Comparison of ENCODE assay signal across 22 cellular contexts in the genomic region with DNA sequence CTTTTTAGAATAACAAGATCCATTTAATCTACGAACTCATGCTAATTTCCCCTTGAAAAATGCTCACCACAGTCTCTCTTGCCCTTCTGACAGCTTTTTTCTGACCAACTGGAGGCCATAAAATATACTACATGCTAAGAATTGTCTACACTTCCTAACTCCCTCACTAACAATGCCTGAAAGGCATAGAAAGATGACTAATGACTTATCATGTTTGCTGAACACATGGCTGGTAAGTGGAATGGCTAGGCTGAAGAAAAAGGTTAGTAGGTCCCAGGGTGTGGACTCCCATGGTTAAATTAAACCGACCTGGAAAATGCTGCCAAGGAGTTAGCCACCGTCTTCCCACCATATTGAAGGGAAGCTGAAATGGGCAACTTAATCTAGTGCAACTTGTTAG.
"Had no signal": no experiment of that assay in that cellular context is flagged by ENCODE, and none has a peak within 500 bp of the region (broad histone marks: within the 10 kb centered on the region; RNA-seq: fewer than 3 reads in every experiment).

No MANE protein-coding gene starts in this region.

- H3K27ac ChIP-seq: gastrocnemius medialis, left ventricle myocardium inferior, neural progenitor cell, prostate gland, right atrium auricular region, transverse colon, uterus had no signal

- H3K4me3 ChIP-seq: gastrocnemius medialis, left ventricle myocardium inferior, neural progenitor cell, prostate gland, right atrium auricular region, transverse colon, uterus had no signal

- H3K9me3 Mint-ChIP-seq: activated naive CD8-positive, alpha-beta T cell treated with anti-CD3 and anti-CD28 coated beads, Interleukin-2, amount 10 ng/mL, durations not matched to agents 7 days and 5 days; memory B cell; neural progenitor cell had no signal

- H3K27ac Mint-ChIP-seq: activated CD4-positive, alpha-beta memory T cell treated with anti-CD3 and anti-CD28 coated beads, Interleukin-2, amount 10 ng/mL, durations not matched to agents 7 days and 5 days; activated naive CD8-positive, alpha-beta T cell treated with anti-CD3 and anti-CD28 coated beads, Interleukin-2, amount 10 ng/mL, durations not matched to agents 7 days and 5 days; activated T-helper 17 cell treated with anti-CD3 and anti-CD28 coated beads, Interleukin-2, amount 50 U/mL, for 72 hours; memory B cell; naive B cell; neural progenitor cell had no signal

- H3K9ac ChIP-seq: neural progenitor cell had no signal

- H3K27me3 ChIP-seq: gastrocnemius medialis, neural progenitor cell, right atrium auricular region, transverse colon, uterus had no signal

- H3K36me3 Mint-ChIP-seq: activated naive CD8-positive, alpha-beta T cell treated with anti-CD3 and anti-CD28 coated beads, Interleukin-2, amount 10 ng/mL, durations not matched to agents 7 days and 5 days; memory B cell; naive B cell; neural progenitor cell had no signal

- H3K4me3 Mint-ChIP-seq: activated CD4-positive, alpha-beta memory T cell treated with anti-CD3 and anti-CD28 coated beads, Interleukin-2, amount 10 ng/mL, durations not matched to agents 7 days and 5 days; activated naive CD8-positive, alpha-beta T cell treated with anti-CD3 and anti-CD28 coated beads, Interleukin-2, amount 10 ng/mL, durations not matched to agents 7 days and 5 days; activated T-helper 17 cell treated with anti-CD3 and anti-CD28 coated beads, Interleukin-2, amount 50 U/mL, for 72 hours; memory B cell; naive B cell; neural progenitor cell had no signal

- H3K36me3 ChIP-seq: gastrocnemius medialis, left ventricle myocardium inferior, neural progenitor cell, prostate gland, right atrium auricular region, transverse colon, uterus had no signal

- ATAC-seq: activated T-helper 17 cell treated with anti-CD3 and anti-CD28 coated beads, Interleukin-2, amount 50 U/mL, for 72 hours; gastrocnemius medialis; stimulated activated naive CD8-positive, alpha-beta T cell treated with anti-CD3 and anti-CD28 coated beads, Interleukin-15, Interleukin-2, amounts not matched to agents 100 U/mL and 50 U/mL, for 24 hours had no signal

- H3K4me2 ChIP-seq: neural progenitor cell had no signal

- H3K4me1 Mint-ChIP-seq: activated CD4-positive, alpha-beta memory T cell treated with anti-CD3 and anti-CD28 coated beads, Interleukin-2, amount 10 ng/mL, durations not matched to agents 7 days and 5 days; activated naive CD8-positive, alpha-beta T cell treated with anti-CD3 and anti-CD28 coated beads, Interleukin-2, amount 10 ng/mL, durations not matched to agents 7 days and 5 days; activated T-helper 17 cell treated with anti-CD3 and anti-CD28 coated beads, Interleukin-2, amount 50 U/mL, for 72 hours; memory B cell; naive B cell; neural progenitor cell had no signal

- H2AFZ ChIP-seq: neural progenitor cell had no signal

- H3K4me1 ChIP-seq: gastrocnemius medialis, left ventricle myocardium inferior, neural progenitor cell, prostate gland, right atrium auricular region, transverse colon, uterus had no signal

- DNase-seq: activated CD4-positive, alpha-beta memory T cell treated with anti-CD3 and anti-CD28 coated beads, Interleukin-2, amount 10 ng/mL, durations not matched to agents 7 days and 5 days; activated CD4-positive, alpha-beta T cell treated with anti-CD3 and anti-CD28 coated beads for 48 hours; activated CD4-positive, CD25-positive, alpha-beta regulatory T cell; activated naive CD4-positive, alpha-beta T cell; activated naive CD8-positive, alpha-beta T cell treated with anti-CD3 and anti-CD28 coated beads, Interleukin-2, amount 10 ng/mL, durations not matched to agents 7 days and 5 days; activated T-cell treated with anti-CD3 and anti-CD28 coated beads, Interleukin-2, amount 50 U/mL, for 1 hour; amygdala; caudate nucleus; gastrocnemius medialis; head of caudate nucleus; kidney; left ventricle myocardium inferior; naive B cell; stimulated activated naive CD8-positive, alpha-beta T cell treated with anti-CD3 and anti-CD28 coated beads, Interleukin-15, Interleukin-2, amounts not matched to agents 100 U/mL and 50 U/mL, for 24 hours; substantia nigra; transverse colon; uterus had no signal

- H3K9me3 ChIP-seq: gastrocnemius medialis, left ventricle myocardium inferior, prostate gland, right atrium auricular region, transverse colon, uterus had no signal

- H3K27me3 Mint-ChIP-seq: activated CD4-positive, alpha-beta memory T cell treated with anti-CD3 and anti-CD28 coated beads, Interleukin-2, amount 10 ng/mL, durations not matched to agents 7 days and 5 days; activated naive CD8-positive, alpha-beta T cell treated with anti-CD3 and anti-CD28 coated beads, Interleukin-2, amount 10 ng/mL, durations not matched to agents 7 days and 5 days; activated T-helper 17 cell treated with anti-CD3 and anti-CD28 coated beads, Interleukin-2, amount 50 U/mL, for 72 hours; memory B cell; naive B cell had no signal
